10 cellular contexts compared by ENCODE assay signal in genomic region chr3:115975353-115975752, GRCh38.
DNase-seq lines count a peak whose midpoint lies in the region; ATAC-seq and TF ChIP-seq lines count a peak whose summit lies in the region.
"Had no signal": no experiment of that assay in that cellular context is flagged by ENCODE, and none has a peak within 500 bp of the region (broad histone marks: within the 10 kb centered on the region; RNA-seq: fewer than 3 reads in every experiment).

No MANE protein-coding gene starts in this region.

- H3K27me3 Mint-ChIP-seq in Calu3 (ENCODE audit: unreplicated experiment) = no peaks in the 10 kb centered on the region
- H3K27me3 Mint-ChIP-seq in activated naive CD8-positive, alpha-beta T cell treated with anti-CD3 and anti-CD28 coated beads, Interleukin-2, amount 50 U/mL, for 24 hours = no peaks in the 10 kb centered on the region

- H3K4me3 ChIP-seq in fibroblast of pulmonary artery (replicated peaks; ENCODE audit: low read depth, low read length) = no peak overlapping the region

- no peaks in the 10 kb centered on the region for H3K9me3 Mint-ChIP-seq in Calu3 (ENCODE audit: low read depth, unreplicated experiment)
- peaks cover 14% of the 10 kb centered on the region for H3K9me3 Mint-ChIP-seq in activated naive CD8-positive, alpha-beta T cell treated with anti-CD3 and anti-CD28 coated beads, Interleukin-2, amount 50 U/mL, for 24 hours
- H3K9me3 Mint-ChIP-seq: nephron progenitor cell had no signal

- no TSS peak for BruUV-seq in Calu3 (replicated peaks; lab: Mats Ljungman, UMichigan)

- TF ChIP-seq CTCF in Calu3 (IDR thresholded peaks at IDR 0.05; ENCODE audit: unreplicated experiment) = no peak
- no peak for TF ChIP-seq CTCF in fibroblast of pulmonary artery (IDR thresholded peaks at IDR 0.05; ENCODE audit: low read length, missing control alignments)

- no peak overlapping the region for H3K4me3 Mint-ChIP-seq in Calu3 (ENCODE audit: low read depth, unreplicated experiment)
- H3K4me3 Mint-ChIP-seq in activated naive CD8-positive, alpha-beta T cell treated with anti-CD3 and anti-CD28 coated beads, Interleukin-2, amount 50 U/mL, for 24 hours = no peak overlapping the region
- H3K4me3 Mint-ChIP-seq: nephron progenitor cell had no signal

- CTCF ChIA-PET in Calu3 (lab: Charles Lee) = no interaction called here

- peaks cover 21% of the 10 kb centered on the region for H3K4me1 Mint-ChIP-seq in Calu3 (ENCODE audit: low read depth, unreplicated experiment)
- no peaks in the 10 kb centered on the region for H3K4me1 Mint-ChIP-seq in activated naive CD8-positive, alpha-beta T cell treated with anti-CD3 and anti-CD28 coated beads, Interleukin-2, amount 50 U/mL, for 24 hours

- ATAC-seq in GM21529 (IDR thresholded peaks at IDR 0.05; ENCODE audit: unreplicated experiment) = peak; percentile 79
- ATAC-seq in activated naive CD8-positive, alpha-beta T cell treated with anti-CD3 and anti-CD28 coated beads, Interleukin-2, amount 50 U/mL, for 24 hours = no peak

- intact Hi-C loops in Calu3 (cut with micrococcal nuclease; ENCODE audit: unreplicated experiment) = loop anchor here (10.0 kb wide), 1 partner anchor 779 kb away; no protein-coding TSS in a partner anchor

- DNase-seq in Calu3 = no peak
- peak; percentile 0 for DNase-seq in NCI-H2227 (lab: John Stamatoyannopoulos, UW; ENCODE audit: unreplicated experiment)
- peak; percentile 45 for DNase-seq in fibroblast of pulmonary artery (ENCODE audit: low read depth)
- DNase-seq in activated CD8-positive, alpha-beta memory T cell treated with anti-CD3 and anti-CD28 coated beads for 24 hours = no peak
- no peak for DNase-seq in NCI-H2081 treated with DMSO at 0.1 percent for 48 hours (lab: John Stamatoyannopoulos, UW)
- no peak for DNase-seq in stimulated activated CD4-positive, alpha-beta T cell treated with anti-CD3 and anti-CD28 coated beads, Interleukin-2, amount 100 ng/mL, for 48 hours
- no peak for DNase-seq in activated naive CD8-positive, alpha-beta T cell treated with anti-CD3 and anti-CD28 coated beads, Interleukin-2, amount 50 U/mL, for 24 hours
- DNase-seq: NCI-H226, nephron progenitor cell had no signal

- H3K27ac Mint-ChIP-seq in Calu3 (ENCODE audit: unreplicated experiment) = peak overlapping the region; percentile 29
- H3K27ac Mint-ChIP-seq in activated naive CD8-positive, alpha-beta T cell treated with anti-CD3 and anti-CD28 coated beads, Interleukin-2, amount 50 U/mL, for 24 hours = no peak overlapping the region
- H3K27ac Mint-ChIP-seq: nephron progenitor cell had no signal

- H3K36me3 Mint-ChIP-seq in Calu3 (ENCODE audit: insufficient read depth, unreplicated experiment) = no peaks in the 10 kb centered on the region
- no peaks in the 10 kb centered on the region for H3K36me3 Mint-ChIP-seq in activated naive CD8-positive, alpha-beta T cell treated with anti-CD3 and anti-CD28 coated beads, Interleukin-2, amount 50 U/mL, for 24 hours (ENCODE audit: low read depth)

Comparison
In these comparisons a context has a peak if more than half of its experiments do, and no peak if none do; other contexts are left out.
1. DNase-seq: peak in NCI-H2227 (single experiment) and fibroblast of pulmonary artery (single experiment); none in Calu3 (single experiment), activated CD8-positive, alpha-beta memory T cell treated with anti-CD3 and anti-CD28 coated beads for 24 hours (single experiment), NCI-H2081 treated with DMSO at 0.1 percent for 48 hours (single experiment), stimulated activated CD4-positive, alpha-beta T cell treated with anti-CD3 and anti-CD28 coated beads, Interleukin-2, amount 100 ng/mL, for 48 hours (0 of 2) and activated naive CD8-positive, alpha-beta T cell treated with anti-CD3 and anti-CD28 coated beads, Interleukin-2, amount 50 U/mL, for 24 hours (single experiment).